ENCODE assay signal across 9 cellular contexts in genomic region chr7:27235387-27236052, GRCh38. TPM values are rescaled to one million over a fixed set of nuclear protein-coding genes. Genes with fewer than 3 reads are reported as not detected.
A peak's percentile ranks its signal among the peaks of the same experiment; 100 is the strongest.
DNase-seq lines count a peak whose midpoint lies in the region; ATAC-seq, FAIRE-seq and TF ChIP-seq lines count a peak whose summit lies in the region.
"Had no signal": no experiment of that assay in that cellular context is flagged by ENCODE, and none has a peak within 500 bp of the region (broad histone marks: within the 10 kb centered on the region; RNA-seq: fewer than 3 reads in every experiment).

No MANE protein-coding gene starts in this region.

- peak in 3 of 4 donors; percentile 57 to 76 (median 64) for ATAC-seq in psoas muscle
- no peak for ATAC-seq in natural killer cell
- ATAC-seq in HG02610 (IDR thresholded peaks at IDR 0.05; ENCODE audit: unreplicated experiment) = no peak
- ATAC-seq in GM18870 (IDR thresholded peaks at IDR 0.05; ENCODE audit: unreplicated experiment) = no peak

- DNase-seq in D721Med (ENCODE audit: insufficient read length, low spot score) (peak; percentile 68), SW480 (ENCODE audit: low spot score) (peak; percentile 66), glutamatergic neuron (peak; percentile 85), psoas muscle (peak in 1 of 2 donors; percentile 79), natural killer cell (no peak)

- peak overlapping the region; percentile 85 for H3K9ac ChIP-seq in HUES6 (ENCODE audit: low read length)

- 1 to 2% (median 1%) methylated on average over 46 to 54 of the region's 54 CpGs for WGBS in psoas muscle, 3 donors

- H3K4me1 ChIP-seq in HUES6 (ENCODE audit: control insufficient read depth, insufficient read depth, low read length) (peaks cover 31% of the 10 kb centered on the region), psoas muscle (peaks cover 11% of the 10 kb centered on the region)

- no peaks in the 10 kb centered on the region for H3K9me3 ChIP-seq in HUES6 (ENCODE audit: control insufficient read depth, insufficient read depth, low read depth, low read length)
- no peaks in the 10 kb centered on the region for H3K9me3 ChIP-seq in psoas muscle

- H3K36me3 ChIP-seq in HUES6 (ENCODE audit: control insufficient read depth, insufficient read depth, low read length) = no peaks in the 10 kb centered on the region
- H3K36me3 ChIP-seq in psoas muscle (ENCODE audit: insufficient read depth in 1 of 2, low read depth in 1 of 2) = no peaks in the 10 kb centered on the region

- H3K27me3 ChIP-seq in HUES6 (ENCODE audit: control insufficient read depth, insufficient read depth, low read length) (peaks cover 88% of the 10 kb centered on the region), psoas muscle (ENCODE audit: insufficient read depth in 3 of 3, low read length in 2 of 3) (peaks cover 4 to 64% (median 23%) of the 10 kb centered on the region in 3 donors)

- H3K27ac Mint-ChIP-seq in glutamatergic neuron (ENCODE audit: unreplicated experiment) (no peak overlapping the region), natural killer cell (no peak overlapping the region)

- H3K9me3 Mint-ChIP-seq in glutamatergic neuron (ENCODE audit: unreplicated experiment) (peaks cover 11% of the 10 kb centered on the region), natural killer cell (no peaks in the 10 kb centered on the region)

- H3K4me3 Mint-ChIP-seq in glutamatergic neuron (ENCODE audit: unreplicated experiment) (peak overlapping the region; percentile 85), natural killer cell (no peak overlapping the region)

- H3K36me3 Mint-ChIP-seq in glutamatergic neuron (ENCODE audit: unreplicated experiment) (no peaks in the 10 kb centered on the region), natural killer cell (no peaks in the 10 kb centered on the region)

- FAIRE-seq in D721Med (lab: Jason Lieb, UNC) = no peak

- H3K4me1 Mint-ChIP-seq in glutamatergic neuron (ENCODE audit: low read depth, unreplicated experiment) (peaks cover 4% of the 10 kb centered on the region), natural killer cell (no peaks in the 10 kb centered on the region)

- TF ChIP-seq CTCF in D721Med (IDR thresholded peaks at IDR 0.05; ENCODE audit: insufficient read depth, missing control alignments) (peak; percentile 36), glutamatergic neuron (IDR thresholded peaks at IDR 0.05; ENCODE audit: partially characterized antibody, unreplicated experiment) (no peak), psoas muscle (IDR thresholded peaks at IDR 0.05) (peak; percentile 33), natural killer cell (IDR thresholded peaks at IDR 0.05) (no peak)

- no peak overlapping the region; the same call in 1 of the 2 replicates for H3K27ac ChIP-seq in HUES6 (ENCODE audit: low read depth, low read length)
- H3K27ac ChIP-seq in psoas muscle = no peak overlapping the region

- H3K4me3 ChIP-seq in HUES6 (ENCODE audit: low read depth, low read length) = peak overlapping the region; percentile 64
- peak overlapping the region; percentile 62 for H3K4me3 ChIP-seq in psoas muscle

- intact Hi-C loops in psoas muscle (cut with DNase I) = loop anchor here in 1 of 2 donors (10.0 kb wide), 1 partner anchor 339 kb away; no protein-coding TSS in a partner anchor
- intact Hi-C loops in natural killer cell (cut with micrococcal nuclease) = no loop called here

- H3K27me3 Mint-ChIP-seq in glutamatergic neuron (ENCODE audit: unreplicated experiment) (peaks cover 27% of the 10 kb centered on the region), natural killer cell (ENCODE audit: low read depth in 2 of 2) (peaks cover 40 to 49% of the 10 kb centered on the region in 2 donors)

RNA-seq across cellular contexts. Expression of gene EVX1, which starts 7.1 kb away (rescaled TPM):
- total RNA-seq in glutamatergic neuron (ENCODE audit: unreplicated experiment) (7.1 TPM), psoas muscle (not detected), natural killer cell (not detected)
- polyA plus RNA-seq in psoas muscle = not detected
- total RNA-seq: renal cortical epithelial cell had no signal

RNA-seq across cellular contexts. Expression of gene HOXA13, which starts 35.6 kb away (rescaled TPM):
- total RNA-seq in glutamatergic neuron (ENCODE audit: unreplicated experiment) = not detected
- total RNA-seq in psoas muscle = under 1 TPM in 1 of 4 donors, not detected in 3; 0.06 TPM
- under 1 TPM in 2 of 3 donors, not detected in 1; 0.01 to 0.08 TPM for polyA plus RNA-seq in psoas muscle
- total RNA-seq in natural killer cell = not detected

RNA-seq across cellular contexts. Expression of gene HOXA11, which starts 50.5 kb away (rescaled TPM):
- not detected for total RNA-seq in glutamatergic neuron (ENCODE audit: unreplicated experiment)
- 1 to 10 TPM in 1 of 4 donors, not detected in 3; 1.1 TPM for total RNA-seq in psoas muscle
- polyA plus RNA-seq in psoas muscle = under 1 TPM; 0.08 to 0.90 (median 0.25) TPM
- total RNA-seq in natural killer cell = not detected

Comparison
In these comparisons a context has a peak if more than half of its experiments do, and no peak if none do; other contexts are left out.
1. CTCF ChIP-seq: peak in D721Med (single experiment) and psoas muscle (single experiment); none in glutamatergic neuron (single experiment) and natural killer cell (single experiment).
2. ATAC-seq: peak in psoas muscle (3 of 4); none in natural killer cell (0 of 3), HG02610 (single experiment) and GM18870 (single experiment).